In the genomic region with DNA sequence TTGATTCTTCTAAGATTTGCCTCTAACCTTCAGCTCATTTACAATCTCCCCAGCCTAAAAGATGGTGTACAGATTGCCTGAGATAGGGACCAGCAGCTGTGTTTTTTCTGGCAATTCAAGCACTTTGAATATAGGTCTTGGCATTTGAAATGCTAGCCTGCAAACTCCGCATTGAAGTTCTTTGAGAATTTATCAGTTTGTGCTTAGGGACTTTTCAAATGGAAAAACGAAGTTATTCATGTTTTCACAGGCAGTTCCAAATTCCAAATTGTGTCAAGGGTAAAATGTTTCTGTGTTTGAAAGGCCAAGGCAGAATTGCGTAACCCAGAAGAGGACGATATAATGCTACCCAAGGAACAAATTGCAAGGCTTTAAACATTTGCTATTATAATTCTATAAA, we compare ENCODE assay signal across 21 cellular contexts.
DNase-seq lines count a peak whose midpoint lies in the region; ATAC-seq and TF ChIP-seq lines count a peak whose summit lies in the region.
"Had no signal": no experiment of that assay in that cellular context is flagged by ENCODE, and none has a peak within 500 bp of the region (broad histone marks: within the 10 kb centered on the region; RNA-seq: fewer than 3 reads in every experiment).

No MANE protein-coding gene starts in this region.

- no peaks in the 10 kb centered on the region for H3K27me3 Mint-ChIP-seq in nephron (ENCODE audit: low read depth)
- H3K27me3 Mint-ChIP-seq: activated CD4-positive, alpha-beta T cell treated with anti-CD3 and anti-CD28 coated beads for 36 hours; effector memory CD8-positive, alpha-beta T cell had no signal

- no peaks in the 10 kb centered on the region for H3K9me3 Mint-ChIP-seq in nephron

- ATAC-seq in esophagus mucosa (no peak), GM19395 (IDR thresholded peaks at IDR 0.05; ENCODE audit: unreplicated experiment) (no peak)
- ATAC-seq: activated CD4-positive, alpha-beta T cell treated with anti-CD3 and anti-CD28 coated beads for 36 hours; effector memory CD8-positive, alpha-beta T cell; mucosa of descending colon had no signal

- in situ Hi-C loops in G401 (cut with HindIII; ENCODE audit: low sequenced_read_pairs): no loop called here

- H3K4me1 Mint-ChIP-seq in nephron: peaks cover 23% of the 10 kb centered on the region
- H3K4me1 Mint-ChIP-seq: activated CD4-positive, alpha-beta T cell treated with anti-CD3 and anti-CD28 coated beads for 36 hours had no signal

- H3K4me3 Mint-ChIP-seq in nephron: no peak overlapping the region
- H3K4me3 Mint-ChIP-seq: activated CD4-positive, alpha-beta T cell treated with anti-CD3 and anti-CD28 coated beads for 36 hours; effector memory CD8-positive, alpha-beta T cell had no signal

- H3K36me3 Mint-ChIP-seq in nephron (ENCODE audit: low read depth): no peaks in the 10 kb centered on the region

- TF ChIP-seq CTCF in fibroblast of villous mesenchyme (IDR thresholded peaks at IDR 0.05; ENCODE audit: insufficient read depth, low read depth, low read length) (no peak), nephron (IDR thresholded peaks at IDR 0.05; ENCODE audit: unreplicated experiment in 3 of 3) (no peak)

- DNase-seq in G401 (ENCODE audit: low spot score): peak; percentile 23
- DNase-seq in astrocyte of the hippocampus (ENCODE audit: low read depth, low spot score): peak; percentile 36
- DNase-seq in fibroblast of villous mesenchyme (ENCODE audit: low read depth): peak; percentile 45
- no peak for DNase-seq in NCI-H2081 (lab: John Stamatoyannopoulos, UW)
- DNase-seq in effector CD4-positive, alpha-beta T cell: no peak
- DNase-seq: activated CD4-positive, alpha-beta T cell treated with anti-CD3 and anti-CD28 coated beads for 36 hours; activated CD8-positive, alpha-beta memory T cell treated with anti-CD3 and anti-CD28 coated beads, Interleukin-2, amount 50 U/mL, for 48 hours; activated naive CD4-positive, alpha-beta T cell treated with Interleukin-2 at 50 U/mL for 16 hours; effector memory CD8-positive, alpha-beta T cell; head of caudate nucleus; MM.1S; mucosa of descending colon; NCI-H2107; NCI-H748 treated with DMSO at 0.1 percent for 48 hours; occipital lobe; spleen; stimulated activated naive CD4-positive, alpha-beta T cell had no signal

- peak overlapping the region; percentile 40 to 87 (median 73) for H3K27ac Mint-ChIP-seq in nephron
- H3K27ac Mint-ChIP-seq: activated CD4-positive, alpha-beta T cell treated with anti-CD3 and anti-CD28 coated beads for 36 hours; effector memory CD8-positive, alpha-beta T cell had no signal

- H3K4me3 ChIP-seq in fibroblast of villous mesenchyme (ENCODE audit: low read depth, low read length): no peak overlapping the region
- H3K4me3 ChIP-seq: breast epithelium, mucosa of descending colon, spleen had no signal

Comparison
In these comparisons a context has a peak if more than half of its experiments do, and no peak if none do; other contexts are left out.
1. DNase-seq: peak in G401 (single experiment), astrocyte of the hippocampus (single experiment) and fibroblast of villous mesenchyme (single experiment); none in NCI-H2081 (0 of 2) and effector CD4-positive, alpha-beta T cell (single experiment).